Comparison of ENCODE assay signal across 1 cellular context in genomic region chr10:71977614-71977903, GRCh38. TPM values are rescaled to one million over a fixed set of nuclear protein-coding genes. Genes with fewer than 3 reads are reported as not detected.
"Had no signal": no experiment of that assay in that cellular context is flagged by ENCODE, and none has a peak within 500 bp of the region (broad histone marks: within the 10 kb centered on the region; RNA-seq: fewer than 3 reads in every experiment).

No MANE protein-coding gene starts in this region.

RNA-seq across cellular contexts. Expression of gene CHST3, which starts 13.4 kb away (rescaled TPM):
- total RNA-seq: activated CD8-positive, alpha-beta T cell treated with anti-CD3 and anti-CD28 coated beads, Interleukin-2, amount 10 ng/mL, durations not matched to agents 7 days and 5 days had no signal
